Comparison of ENCODE assay signal across 2 cellular contexts in the genomic region with DNA sequence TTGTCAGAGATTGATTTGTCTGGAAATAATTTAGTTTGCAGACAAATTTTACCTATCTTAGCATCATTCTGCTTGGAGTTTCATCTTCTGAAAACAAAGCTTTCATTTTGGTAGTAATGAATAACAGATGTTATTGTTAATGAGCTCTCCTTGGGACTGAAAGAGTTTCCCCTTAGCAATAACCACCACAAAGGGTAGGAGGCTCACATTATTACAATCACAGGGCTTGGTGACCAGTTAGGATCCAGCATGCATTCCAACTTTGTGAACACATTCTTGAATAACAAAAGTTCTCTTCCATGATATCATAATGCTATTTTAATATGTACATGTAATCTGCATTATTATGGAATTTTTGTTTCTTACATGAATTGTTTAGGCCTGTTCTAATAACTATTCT.
TF ChIP-seq lines count a peak whose summit lies in the region.

No MANE protein-coding gene starts in this region.

TF ChIP-seq in SK-N-SH treated with all-trans-retinoic acid at 6 μM for 48 hours, 23 proteins besides CTCF, POLR2A, EP300 and RAD21 (continued from another document):
- TF ChIP-seq, protein P1, sequence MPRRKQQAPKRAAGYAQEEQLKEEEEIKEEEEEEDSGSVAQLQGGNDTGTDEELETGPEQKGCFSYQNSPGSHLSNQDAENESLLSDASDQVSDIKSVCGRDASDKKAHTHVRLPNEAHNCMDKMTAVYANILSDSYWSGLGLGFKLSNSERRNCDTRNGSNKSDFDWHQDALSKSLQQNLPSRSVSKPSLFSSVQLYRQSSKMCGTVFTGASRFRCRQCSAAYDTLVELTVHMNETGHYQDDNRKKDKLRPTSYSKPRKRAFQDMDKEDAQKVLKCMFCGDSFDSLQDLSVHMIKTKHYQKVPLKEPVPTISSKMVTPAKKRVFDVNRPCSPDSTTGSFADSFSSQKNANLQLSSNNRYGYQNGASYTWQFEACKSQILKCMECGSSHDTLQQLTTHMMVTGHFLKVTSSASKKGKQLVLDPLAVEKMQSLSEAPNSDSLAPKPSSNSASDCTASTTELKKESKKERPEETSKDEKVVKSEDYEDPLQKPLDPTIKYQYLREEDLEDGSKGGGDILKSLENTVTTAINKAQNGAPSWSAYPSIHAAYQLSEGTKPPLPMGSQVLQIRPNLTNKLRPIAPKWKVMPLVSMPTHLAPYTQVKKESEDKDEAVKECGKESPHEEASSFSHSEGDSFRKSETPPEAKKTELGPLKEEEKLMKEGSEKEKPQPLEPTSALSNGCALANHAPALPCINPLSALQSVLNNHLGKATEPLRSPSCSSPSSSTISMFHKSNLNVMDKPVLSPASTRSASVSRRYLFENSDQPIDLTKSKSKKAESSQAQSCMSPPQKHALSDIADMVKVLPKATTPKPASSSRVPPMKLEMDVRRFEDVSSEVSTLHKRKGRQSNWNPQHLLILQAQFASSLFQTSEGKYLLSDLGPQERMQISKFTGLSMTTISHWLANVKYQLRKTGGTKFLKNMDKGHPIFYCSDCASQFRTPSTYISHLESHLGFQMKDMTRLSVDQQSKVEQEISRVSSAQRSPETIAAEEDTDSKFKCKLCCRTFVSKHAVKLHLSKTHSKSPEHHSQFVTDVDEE (CRISPR knock-in tag; IDR thresholded peaks at IDR 0.05), result peak; percentile 40; the same call in 1 of the 2 replicates

TF ChIP-seq in SK-N-SH, 30 proteins besides CTCF, POLR2A, EP300 and RAD21 (continued from another document):
- TF ChIP-seq, protein P2, sequence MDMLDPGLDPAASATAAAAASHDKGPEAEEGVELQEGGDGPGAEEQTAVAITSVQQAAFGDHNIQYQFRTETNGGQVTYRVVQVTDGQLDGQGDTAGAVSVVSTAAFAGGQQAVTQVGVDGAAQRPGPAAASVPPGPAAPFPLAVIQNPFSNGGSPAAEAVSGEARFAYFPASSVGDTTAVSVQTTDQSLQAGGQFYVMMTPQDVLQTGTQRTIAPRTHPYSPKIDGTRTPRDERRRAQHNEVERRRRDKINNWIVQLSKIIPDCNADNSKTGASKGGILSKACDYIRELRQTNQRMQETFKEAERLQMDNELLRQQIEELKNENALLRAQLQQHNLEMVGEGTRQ (IDR thresholded peaks at IDR 0.05; ENCODE audit: borderline replicate concordance, low read depth, low read length), result no peak
- TF ChIP-seq RXRA (IDR thresholded peaks at IDR 0.05; ENCODE audit: borderline replicate concordance, low read depth) (no peak), YY1 (IDR thresholded peaks at IDR 0.05; ENCODE audit: low read depth) (no peak)
